In the genomic region with DNA sequence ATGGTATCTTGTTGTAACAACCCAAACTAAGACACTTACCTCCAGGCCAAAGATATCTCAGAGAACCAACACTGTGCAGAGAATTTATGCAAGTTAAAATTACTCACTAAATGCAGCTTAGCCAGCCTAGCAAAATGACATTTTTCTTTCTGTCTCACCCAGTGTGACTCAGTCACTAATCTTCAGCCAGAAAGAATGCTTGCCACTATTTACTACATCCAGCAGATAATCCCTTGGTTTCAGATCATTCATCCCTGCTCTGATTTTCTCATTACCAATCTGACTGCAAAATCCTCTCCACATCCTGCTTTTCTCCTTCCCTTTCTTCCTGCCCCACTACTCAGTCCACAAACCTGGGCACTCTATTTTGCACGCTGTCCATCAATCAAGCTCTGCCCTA, we compare ENCODE assay signal across 13 cellular contexts.
A peak's percentile ranks its signal among the peaks of the same experiment; 100 is the strongest.
DNase-seq lines count a peak whose midpoint lies in the region; TF ChIP-seq lines count a peak whose summit lies in the region.
"Had no signal": no experiment of that assay in that cellular context is flagged by ENCODE, and none has a peak within 500 bp of the region (broad histone marks: within the 10 kb centered on the region; RNA-seq: fewer than 3 reads in every experiment).

No MANE protein-coding gene starts in this region.

- H3K4me3 ChIP-seq in fibroblast of the aortic adventitia (ENCODE audit: low read depth, low read length): no peak overlapping the region
- H3K4me3 ChIP-seq: BLaER1, colonic mucosa, tibial artery had no signal

- CTCF ChIA-PET in HEK293T (lab: Yijun Ruan, JAX): no interaction called here

- POLR2A ChIA-PET in HEK293T (lab: Yijun Ruan, JAX): no interaction called here

- DNase-seq in HCEC 1CT (peak; percentile 36), amniotic epithelial cell (ENCODE audit: low read depth) (peak; percentile 89), fibroblast of the aortic adventitia (ENCODE audit: low read depth) (peak; percentile 50), renal cortical epithelial cell (ENCODE audit: low read depth) (peak; percentile 46), HEK293T (ENCODE audit: extremely low spot score) (no peak), germinal center (ENCODE audit: low spot score) (no peak), cortex of kidney (lab: John Stamatoyannopoulos, UW) (no peak)
- no peak for DNase-seq in activated effector memory CD4-positive, alpha-beta T cell treated with Interleukin-2 at 50 U/mL for 16 hours
- DNase-seq: colonic mucosa; NCI-H2171 treated with DMSO at 0.1 percent for 48 hours; stimulated activated CD4-positive, alpha-beta T cell treated with anti-CD3 and anti-CD28 coated beads, Interleukin-15, amount 100 ng/mL, for 24 hours; tibial artery had no signal

- no peak for TF ChIP-seq CTCF in fibroblast of the aortic adventitia (IDR thresholded peaks at IDR 0.05; ENCODE audit: insufficient read depth, low read length)

TF ChIP-seq in HEK293T, 16 proteins besides CTCF, POLR2A, EP300 and RAD21:
- TF ChIP-seq ELF4 (IDR thresholded peaks at IDR 0.05) (no peak), FOXM1 (IDR thresholded peaks at IDR 0.05; ENCODE audit: borderline replicate concordance) (no peak), ARNT (IDR thresholded peaks at IDR 0.05) (no peak), SUZ12 (IDR thresholded peaks at IDR 0.05) (no peak), FOXA1 (IDR thresholded peaks at IDR 0.05) (no peak), FOXK2 (IDR thresholded peaks at IDR 0.05) (no peak), ZNF384 (IDR thresholded peaks at IDR 0.05) (no peak), HDGF (IDR thresholded peaks at IDR 0.05; ENCODE audit: borderline replicate concordance) (no peak), BHLHE40 (IDR thresholded peaks at IDR 0.05; ENCODE audit: borderline replicate concordance) (no peak)
- TF ChIP-seq, protein P1, sequence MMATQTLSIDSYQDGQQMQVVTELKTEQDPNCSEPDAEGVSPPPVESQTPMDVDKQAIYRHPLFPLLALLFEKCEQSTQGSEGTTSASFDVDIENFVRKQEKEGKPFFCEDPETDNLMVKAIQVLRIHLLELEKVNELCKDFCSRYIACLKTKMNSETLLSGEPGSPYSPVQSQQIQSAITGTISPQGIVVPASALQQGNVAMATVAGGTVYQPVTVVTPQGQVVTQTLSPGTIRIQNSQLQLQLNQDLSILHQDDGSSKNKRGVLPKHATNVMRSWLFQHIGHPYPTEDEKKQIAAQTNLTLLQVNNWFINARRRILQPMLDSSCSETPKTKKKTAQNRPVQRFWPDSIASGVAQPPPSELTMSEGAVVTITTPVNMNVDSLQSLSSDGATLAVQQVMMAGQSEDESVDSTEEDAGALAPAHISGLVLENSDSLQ (IDR thresholded peaks at IDR 0.05): no peak

Comparison
In these comparisons a context has a peak if more than half of its experiments do, and no peak if none do; other contexts are left out.
1. DNase-seq: peak in HCEC 1CT (single experiment), amniotic epithelial cell (single experiment), fibroblast of the aortic adventitia (single experiment) and renal cortical epithelial cell (single experiment); none in activated effector memory CD4-positive, alpha-beta T cell treated with Interleukin-2 at 50 U/mL for 16 hours (single experiment), HEK293T (single experiment), germinal center (single experiment) and cortex of kidney (single experiment).